8 cellular contexts compared by ENCODE assay signal in the genomic region with DNA sequence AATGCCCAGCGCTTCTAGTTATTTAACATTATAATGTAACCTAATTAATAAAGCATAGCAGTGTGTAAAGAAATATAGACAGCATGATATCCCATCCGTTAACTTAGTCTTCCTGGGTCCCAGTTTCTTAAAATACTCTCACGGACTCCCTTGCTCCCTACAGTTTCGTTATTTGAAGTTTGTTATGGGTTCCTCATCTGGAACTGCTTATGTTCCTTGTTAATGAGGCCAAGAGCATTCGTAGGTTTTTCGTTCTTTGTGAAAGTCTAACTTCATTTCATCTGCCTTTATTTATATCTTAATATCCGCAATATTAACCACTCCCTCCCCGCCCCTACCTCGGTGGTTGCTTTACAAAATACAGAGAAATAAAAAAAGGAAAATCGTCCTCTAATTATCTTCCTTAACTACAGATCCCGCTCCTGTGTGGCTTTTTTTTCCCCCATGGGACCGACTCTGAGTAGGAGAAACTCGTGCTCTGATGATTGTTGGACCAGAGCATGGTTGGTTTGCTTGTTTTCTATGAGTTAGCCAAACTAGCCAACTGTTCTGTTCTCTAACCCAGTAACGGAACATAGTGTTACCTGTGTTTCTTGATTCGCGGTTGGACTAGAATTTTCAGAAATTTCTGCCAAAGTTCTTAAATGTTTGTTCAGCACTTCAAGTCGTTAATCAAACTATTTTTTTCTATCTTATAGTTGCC. TPM values are rescaled to one million over a fixed set of nuclear protein-coding genes. Genes with fewer than 3 reads are reported as not detected.
DNase-seq lines count a peak whose midpoint lies in the region; ATAC-seq and TF ChIP-seq lines count a peak whose summit lies in the region.

No MANE protein-coding gene starts in this region.

- H3K36me3 Mint-ChIP-seq in activated T-helper 17 cell treated with anti-CD3 and anti-CD28 coated beads, Interleukin-2, amount 50 U/mL, for 72 hours (ENCODE audit: low read depth), result peaks cover 44% of the 10 kb centered on the region

- H3K9me3 Mint-ChIP-seq in activated T-helper 17 cell treated with anti-CD3 and anti-CD28 coated beads, Interleukin-2, amount 50 U/mL, for 72 hours, result no peaks in the 10 kb centered on the region

- no peaks in the 10 kb centered on the region for H3K27me3 ChIP-seq in right atrium auricular region
- H3K27me3 ChIP-seq in gastrocnemius medialis, result no peaks in the 10 kb centered on the region

- H3K4me3 ChIP-seq in AG09309 (ENCODE audit: control insufficient read depth, low read depth, low read length) (peak overlapping the region; percentile 98), right atrium auricular region (peak overlapping the region; percentile 93 to 99), gastrocnemius medialis (peak overlapping the region; percentile 93 to 97 (median 95))

- H3K4me1 Mint-ChIP-seq in activated T-helper 17 cell treated with anti-CD3 and anti-CD28 coated beads, Interleukin-2, amount 50 U/mL, for 72 hours, result peaks cover 22% of the 10 kb centered on the region

- H3K27ac ChIP-seq in right atrium auricular region (peak overlapping the region; percentile 86 to 93), gastrocnemius medialis (peak overlapping the region; percentile 91 to 98 (median 96))

- ATAC-seq in activated T-helper 17 cell treated with anti-CD3 and anti-CD28 coated beads, Interleukin-2, amount 50 U/mL, for 72 hours (replicated peaks), result no peak
- ATAC-seq in gastrocnemius medialis (peak; percentile 47 to 88), GM21619 (IDR thresholded peaks at IDR 0.05; ENCODE audit: unreplicated experiment) (no peak)

- CTCF ChIA-PET in HEK293T (lab: Yijun Ruan, JAX), result no interaction called here

- H3K4me3 Mint-ChIP-seq in activated T-helper 17 cell treated with anti-CD3 and anti-CD28 coated beads, Interleukin-2, amount 50 U/mL, for 72 hours, result peak overlapping the region; percentile 96

- intact Hi-C loops in gastrocnemius medialis (cut with DNase I; ENCODE audit: low total_unique reads), result no loop called here

- H3K4me1 ChIP-seq in right atrium auricular region (peaks cover 0 to 27% of the 10 kb centered on the region in 2 donors), gastrocnemius medialis (peaks cover 30 to 38% of the 10 kb centered on the region in 2 donors)

- no peak for DNase-seq in AG09309 (ENCODE audit: low read depth)
- peak; percentile 11 for DNase-seq in HEK293T (ENCODE audit: extremely low spot score)
- DNase-seq in right atrium auricular region (ENCODE audit: low spot score), result no peak
- peak; percentile 23 to 54 for DNase-seq in gastrocnemius medialis
- DNase-seq in NCI-H345 (lab: John Stamatoyannopoulos, UW), result no peak
- no peak for DNase-seq in effector CD4-positive, alpha-beta T cell

- peak; percentile 32 to 37 for TF ChIP-seq POLR2A in gastrocnemius medialis (IDR thresholded peaks at IDR 0.05)

- no peaks in the 10 kb centered on the region for H3K9me3 ChIP-seq in right atrium auricular region
- H3K9me3 ChIP-seq in gastrocnemius medialis, result no peaks in the 10 kb centered on the region

- no peaks in the 10 kb centered on the region for H3K27me3 Mint-ChIP-seq in activated T-helper 17 cell treated with anti-CD3 and anti-CD28 coated beads, Interleukin-2, amount 50 U/mL, for 72 hours

- H3K27ac Mint-ChIP-seq in activated T-helper 17 cell treated with anti-CD3 and anti-CD28 coated beads, Interleukin-2, amount 50 U/mL, for 72 hours, result peak overlapping the region; percentile 95

- peaks cover 20% of the 10 kb centered on the region for H3K36me3 ChIP-seq in right atrium auricular region
- H3K36me3 ChIP-seq in gastrocnemius medialis, result peaks cover 0 to 21% of the 10 kb centered on the region in 2 donors

- TF ChIP-seq CTCF in AG09309 (IDR thresholded peaks at IDR 0.05; ENCODE audit: control insufficient read depth, insufficient read depth, low read depth, low read length, missing control alignments) (no peak), right atrium auricular region (IDR thresholded peaks at IDR 0.05) (no peak), gastrocnemius medialis (IDR thresholded peaks at IDR 0.05 in 4 of 5, conservative IDR thresholded peaks at IDR 0.05 in 1 of 5) (no peak)

- POLR2A ChIA-PET in HEK293T (lab: Yijun Ruan, JAX), result interaction anchor here (1.3 kb wide), 1 partner anchor 31 kb away, joined by 4 read pairs; a partner anchor contains a TSS

- in situ Hi-C loops in gastrocnemius medialis (cut with MboI; ENCODE audit: low sequenced_read_pairs in 4 of 4), result no loop called here

TF ChIP-seq in HEK293T, 16 proteins besides CTCF, POLR2A, EP300 and RAD21:
- TF ChIP-seq ARNT (IDR thresholded peaks at IDR 0.05) (no peak), BHLHE40 (IDR thresholded peaks at IDR 0.05; ENCODE audit: borderline replicate concordance) (no peak), SP1 (IDR thresholded peaks at IDR 0.05) (no peak)

RNA-seq across cellular contexts. Expression of a gene that starts 0.9 kb away (rescaled TPM):
- 10 to 100 TPM; 10.9 to 11.4 TPM for total RNA-seq in activated T-helper 17 cell treated with anti-CD3 and anti-CD28 coated beads, Interleukin-2, amount 50 U/mL, for 72 hours
- total RNA-seq in right atrium auricular region, result 1 to 10 TPM; 2.4 to 3.8 TPM
- 10 to 100 TPM in 3 of 4 donors, 1 to 10 TPM in 1; 5.2 to 39.2 (median 26.5) TPM for total RNA-seq in gastrocnemius medialis

RNA-seq across cellular contexts. Expression of a gene that starts 0.9 kb away (rescaled TPM):
- total RNA-seq in activated T-helper 17 cell treated with anti-CD3 and anti-CD28 coated beads, Interleukin-2, amount 50 U/mL, for 72 hours, result 10 to 100 TPM; 18.3 to 38.6 TPM
- total RNA-seq in right atrium auricular region (10 to 100 TPM; 14.6 to 21.6 TPM), gastrocnemius medialis (10 to 100 TPM; 16.7 to 27.3 (median 22.8) TPM)

RNA-seq across cellular contexts. Expression of a gene that starts 31.6 kb away (rescaled TPM):
- under 1 TPM; 0.40 to 0.41 TPM for total RNA-seq in activated T-helper 17 cell treated with anti-CD3 and anti-CD28 coated beads, Interleukin-2, amount 50 U/mL, for 72 hours
- 1 to 10 TPM; 5.5 to 6.5 TPM for total RNA-seq in right atrium auricular region
- 1 to 10 TPM; 3.7 to 8.6 (median 3.9) TPM for total RNA-seq in gastrocnemius medialis

RNA-seq across cellular contexts. Expression of a gene that starts 41.2 kb away (rescaled TPM):
- total RNA-seq in activated T-helper 17 cell treated with anti-CD3 and anti-CD28 coated beads, Interleukin-2, amount 50 U/mL, for 72 hours, result 1 to 10 TPM; 1.6 to 3.0 TPM
- total RNA-seq in right atrium auricular region (under 1 TPM; 0.22 to 0.43 TPM), gastrocnemius medialis (10 to 100 TPM in 1 of 4 donors, 1 to 10 TPM in 3; 1.5 to 17.6 (median 5.3) TPM)

Comparison
In these comparisons a context has a peak if more than half of its experiments do, and no peak if none do; other contexts are left out.
1. DNase-seq: peak in HEK293T (single experiment) and gastrocnemius medialis (2 of 2); none in AG09309 (single experiment), right atrium auricular region (single experiment), NCI-H345 (single experiment) and effector CD4-positive, alpha-beta T cell (single experiment).
2. ATAC-seq: peak in gastrocnemius medialis (2 of 2); none in activated T-helper 17 cell treated with anti-CD3 and anti-CD28 coated beads, Interleukin-2, amount 50 U/mL, for 72 hours (single experiment) and GM21619 (single experiment).
3. Peak in every context shown above with its lines, with median percentiles within 50 percentile points of each other: H3K4me3 ChIP-seq.